ENCODE assay signal across 11 cellular contexts in genomic region chr10:72729528-72729927, GRCh38. TPM values are rescaled to one million over a fixed set of nuclear protein-coding genes. Genes with fewer than 3 reads are reported as not detected.
DNase-seq lines count a peak whose midpoint lies in the region; ATAC-seq, FAIRE-seq and TF ChIP-seq lines count a peak whose summit lies in the region.
"Had no signal": no experiment of that assay in that cellular context is flagged by ENCODE, and none has a peak within 500 bp of the region (broad histone marks: within the 10 kb centered on the region; RNA-seq: fewer than 3 reads in every experiment).

No MANE protein-coding gene starts in this region.

- H3K9ac ChIP-seq in adipocyte (ENCODE audit: low read length) = no peak overlapping the region

- peaks cover 19% of the 10 kb centered on the region for H3K4me1 ChIP-seq in adipocyte (ENCODE audit: control insufficient read depth, insufficient read depth, low read length)
- H3K4me1 ChIP-seq: sigmoid colon had no signal

- POLR2A ChIA-PET in GM10248 (lab: Yijun Ruan, JAX) = no interaction called here

- DNase-seq in GM10248 (ENCODE audit: extremely low spot score) (peak; percentile 18), GM19239 (ENCODE audit: insufficient read length, low spot score) (no peak), adipocyte (ENCODE audit: low read depth) (peak; percentile 53), ecto neural progenitor cell (ENCODE audit: low spot score) (no peak), left ventricle myocardium superior (no peak)
- DNase-seq: central memory CD4-positive, alpha-beta T cell; NCI-H2081 treated with DMSO at 0.1 percent for 48 hours; sigmoid colon had no signal

- no peak for TF ChIP-seq CTCF in GM10248 (IDR thresholded peaks at IDR 0.05; ENCODE audit: control extremely low read depth, extremely low read depth, low read depth, missing control alignments)

- peak; percentile 75 for ATAC-seq in HG02981 (IDR thresholded peaks at IDR 0.05; ENCODE audit: unreplicated experiment)
- no peak for ATAC-seq in GM19397 (IDR thresholded peaks at IDR 0.05; ENCODE audit: unreplicated experiment)
- ATAC-seq in GM19324 (IDR thresholded peaks at IDR 0.05; ENCODE audit: low FRiP score, unreplicated experiment) = no peak
- no peak for ATAC-seq in left ventricle myocardium superior

- CTCF ChIA-PET in GM10248 (lab: Yijun Ruan, JAX) = interaction anchor here (1.1 to 1.2 kb wide), 2 partner anchors 9 to 10 kb away, joined by 3 to 4 read pairs; no protein-coding TSS in a partner anchor

- no peak overlapping the region for H3K4me3 ChIP-seq in adipocyte (ENCODE audit: low read length)
- H3K4me3 ChIP-seq: sigmoid colon had no signal

- H3K36me3 ChIP-seq in adipocyte (ENCODE audit: control insufficient read depth, insufficient read depth, low read length, severe bottlenecking) = no peaks in the 10 kb centered on the region
- H3K36me3 ChIP-seq: sigmoid colon had no signal

- FAIRE-seq in GM19239 (lab: Jason Lieb, UNC) = peak; percentile 57

- no peaks in the 10 kb centered on the region for H3K9me3 ChIP-seq in adipocyte (ENCODE audit: control insufficient read depth, low read length)
- H3K9me3 ChIP-seq: sigmoid colon had no signal

- no peaks in the 10 kb centered on the region for H3K27me3 ChIP-seq in adipocyte (replicated peaks; ENCODE audit: control insufficient read depth, insufficient read depth, low read length)
- H3K27me3 ChIP-seq: sigmoid colon had no signal

- intact Hi-C loops in left ventricle myocardium superior (cut with micrococcal nuclease) = no loop called here

RNA-seq across cellular contexts. Expression of gene MCU, which starts 37.6 kb away (rescaled TPM):
- total RNA-seq in left ventricle myocardium superior = 15.6 TPM

Comparison
In these comparisons a context has a peak if more than half of its experiments do, and no peak if none do; other contexts are left out.
1. DNase-seq: peak in GM10248 (single experiment) and adipocyte (single experiment); none in GM19239 (single experiment), ecto neural progenitor cell (single experiment) and left ventricle myocardium superior (single experiment).